Comparison of ENCODE assay signal across 35 cellular contexts in genomic region chr7:153532321-153532720, GRCh38.
"Had no signal": no experiment of that assay in that cellular context is flagged by ENCODE, and none has a peak within 500 bp of the region (broad histone marks: within the 10 kb centered on the region; RNA-seq: fewer than 3 reads in every experiment).

No MANE protein-coding gene starts in this region.

- DNase-seq: activated effector memory CD4-positive, alpha-beta T cell treated with anti-CD3 and anti-CD28 coated beads, Interleukin-2, amount 50 U/mL, for 16 hours; activated effector memory CD4-positive, alpha-beta T cell treated with Interleukin-2 at 50 U/mL for 16 hours; activated gamma-delta T cell; activated gamma-delta T cell treated with Interleukin-2 at 50 U/mL for 16 hours; activated naive CD4-positive, alpha-beta T cell; activated naive CD4-positive, alpha-beta T cell treated with anti-CD3 and anti-CD28 coated beads for 36 hours; activated naive CD4-positive, alpha-beta T cell treated with anti-CD3 and anti-CD28 coated beads, Interleukin-2, amount 10 ng/mL, durations not matched to agents 7 days and 5 days; activated naive CD4-positive, alpha-beta T cell treated with anti-CD3 and anti-CD28 coated beads, Interleukin-2, amount 50 U/mL, for 16 hours; activated naive CD4-positive, alpha-beta T cell treated with Interleukin-2 at 50 U/mL for 16 hours; activated naive CD8-positive, alpha-beta T cell treated with anti-CD3 and anti-CD28 coated beads for 36 hours; activated naive CD8-positive, alpha-beta T cell treated with anti-CD3 and anti-CD28 coated beads, Interleukin-2, amount 10 ng/mL, durations not matched to agents 7 days and 5 days; activated naive CD8-positive, alpha-beta T cell treated with anti-CD3 and anti-CD28 coated beads, Interleukin-2, amount 50 U/mL, for 24 hours; activated T-cell treated with anti-CD3 and anti-CD28 coated beads, Interleukin-2, amount 50 U/mL, for 1 hour; activated T-cell treated with anti-CD3 and anti-CD28 coated beads, Interleukin-2, amount 50 U/mL, for 24 hours; activated T-cell treated with anti-CD3 and anti-CD28 coated beads, Interleukin-2, amount 50 U/mL, for 4 hours; activated T-cell treated with anti-CD3 and anti-CD28 coated beads, Interleukin-2, amount 50 U/mL, for 48 hours; activated T-cell treated with anti-CD3 and anti-CD28 coated beads, Interleukin-2, amount 50 U/mL, for 72 hours; adrenal gland; amniotic stem cell; amygdala; anterior cingulate cortex; aorta; body of pancreas; brain microvascular endothelial cell; caudate nucleus; central memory CD4-positive, alpha-beta T cell; cerebellar nuclear complex had no signal

- H3K4me1 Mint-ChIP-seq: activated naive CD4-positive, alpha-beta T cell treated with anti-CD3 and anti-CD28 coated beads, Interleukin-2, amount 10 ng/mL, durations not matched to agents 7 days and 5 days; activated naive CD4-positive, alpha-beta T cell treated with anti-CD3 and anti-CD28 coated beads, Interleukin-2, amount 50 U/mL, for 24 hours; activated naive CD8-positive, alpha-beta T cell treated with anti-CD3 and anti-CD28 coated beads for 36 hours; activated naive CD8-positive, alpha-beta T cell treated with anti-CD3 and anti-CD28 coated beads, Interleukin-2, amount 10 ng/mL, durations not matched to agents 7 days and 5 days; activated naive CD8-positive, alpha-beta T cell treated with anti-CD3 and anti-CD28 coated beads, Interleukin-2, amount 50 U/mL, for 24 hours; activated T-helper 17 cell treated with anti-CD3 and anti-CD28 coated beads, Interleukin-2, amount 50 U/mL, for 72 hours; brain; central memory CD8-positive, alpha-beta T cell had no signal

- H3K4me3 Mint-ChIP-seq: activated naive CD4-positive, alpha-beta T cell treated with anti-CD3 and anti-CD28 coated beads for 36 hours; activated naive CD4-positive, alpha-beta T cell treated with anti-CD3 and anti-CD28 coated beads, Interleukin-2, amount 10 ng/mL, durations not matched to agents 7 days and 5 days; activated naive CD4-positive, alpha-beta T cell treated with anti-CD3 and anti-CD28 coated beads, Interleukin-2, amount 50 U/mL, for 24 hours; activated naive CD8-positive, alpha-beta T cell; activated naive CD8-positive, alpha-beta T cell treated with anti-CD3 and anti-CD28 coated beads for 36 hours; activated naive CD8-positive, alpha-beta T cell treated with anti-CD3 and anti-CD28 coated beads, Interleukin-2, amount 10 ng/mL, durations not matched to agents 7 days and 5 days; activated naive CD8-positive, alpha-beta T cell treated with anti-CD3 and anti-CD28 coated beads, Interleukin-2, amount 50 U/mL, for 24 hours; activated T-cell treated with anti-CD3 and anti-CD28 coated beads, Interleukin-2, amount 50 U/mL, for 24 hours; activated T-cell treated with anti-CD3 and anti-CD28 coated beads, Interleukin-2, amount 50 U/mL, for 4 hours; activated T-cell treated with anti-CD3 and anti-CD28 coated beads, Interleukin-2, amount 50 U/mL, for 72 hours; activated T-helper 1 cell treated with anti-CD3 and anti-CD28 coated beads, Interleukin-12 subunit alpha, Interleukin-12 subunit beta, Interleukin-2, Interleukin-4 antibody, amounts not matched to agents 30 ng/mL and 10 ng/mL and 1 ng/mL, durations not matched to agents 14 hours and 24 hours and 36 hours; activated T-helper 17 cell treated with anti-CD3 and anti-CD28 coated beads, Interleukin-2, amount 50 U/mL, for 72 hours; brain; central memory CD8-positive, alpha-beta T cell had no signal

- H3K27me3 Mint-ChIP-seq: activated naive CD4-positive, alpha-beta T cell treated with anti-CD3 and anti-CD28 coated beads, Interleukin-2, amount 10 ng/mL, durations not matched to agents 7 days and 5 days; activated naive CD4-positive, alpha-beta T cell treated with anti-CD3 and anti-CD28 coated beads, Interleukin-2, amount 50 U/mL, for 24 hours; activated naive CD8-positive, alpha-beta T cell treated with anti-CD3 and anti-CD28 coated beads, Interleukin-2, amount 10 ng/mL, durations not matched to agents 7 days and 5 days; activated naive CD8-positive, alpha-beta T cell treated with anti-CD3 and anti-CD28 coated beads, Interleukin-2, amount 50 U/mL, for 24 hours; activated T-cell treated with anti-CD3 and anti-CD28 coated beads, Interleukin-2, amount 50 U/mL, for 24 hours; activated T-helper 17 cell treated with anti-CD3 and anti-CD28 coated beads, Interleukin-2, amount 50 U/mL, for 72 hours; central memory CD8-positive, alpha-beta T cell had no signal

- H3K27ac Mint-ChIP-seq: activated naive CD4-positive, alpha-beta T cell treated with anti-CD3 and anti-CD28 coated beads for 36 hours; activated naive CD4-positive, alpha-beta T cell treated with anti-CD3 and anti-CD28 coated beads, Interleukin-2, amount 10 ng/mL, durations not matched to agents 7 days and 5 days; activated naive CD4-positive, alpha-beta T cell treated with anti-CD3 and anti-CD28 coated beads, Interleukin-2, amount 50 U/mL, for 24 hours; activated naive CD4-positive, alpha-beta T cell treated with anti-CD3 and anti-CD28 coated beads, Interleukin-2, amount 50 U/mL, for 72 hours; activated naive CD8-positive, alpha-beta T cell; activated naive CD8-positive, alpha-beta T cell treated with anti-CD3 and anti-CD28 coated beads for 36 hours; activated naive CD8-positive, alpha-beta T cell treated with anti-CD3 and anti-CD28 coated beads, Interleukin-2, amount 10 ng/mL, durations not matched to agents 7 days and 5 days; activated naive CD8-positive, alpha-beta T cell treated with anti-CD3 and anti-CD28 coated beads, Interleukin-2, amount 50 U/mL, for 24 hours; activated T-cell treated with anti-CD3 and anti-CD28 coated beads, Interleukin-2, amount 50 U/mL, for 24 hours; activated T-cell treated with anti-CD3 and anti-CD28 coated beads, Interleukin-2, amount 50 U/mL, for 72 hours; activated T-helper 1 cell treated with anti-CD3 and anti-CD28 coated beads, Interleukin-12 subunit alpha, Interleukin-12 subunit beta, Interleukin-2, Interleukin-4 antibody, amounts not matched to agents 30 ng/mL and 10 ng/mL and 1 ng/mL, durations not matched to agents 14 hours and 24 hours and 36 hours; activated T-helper 17 cell treated with anti-CD3 and anti-CD28 coated beads, Interleukin-2, amount 50 U/mL, for 72 hours; activated T-helper 2 cell treated with anti-CD3 and anti-CD28 coated beads, Interferon-gamma antibody, Interleukin-2, Interleukin-4, amounts not matched to agents 10 μg/mL and 5 μg/mL and 100 μg/mL, durations not matched to agents 14 hours and 24 hours and 36 hours; brain had no signal

- H3K36me3 Mint-ChIP-seq: activated naive CD4-positive, alpha-beta T cell treated with anti-CD3 and anti-CD28 coated beads, Interleukin-2, amount 10 ng/mL, durations not matched to agents 7 days and 5 days; activated naive CD4-positive, alpha-beta T cell treated with anti-CD3 and anti-CD28 coated beads, Interleukin-2, amount 50 U/mL, for 24 hours; activated naive CD8-positive, alpha-beta T cell; activated naive CD8-positive, alpha-beta T cell treated with anti-CD3 and anti-CD28 coated beads for 36 hours; activated naive CD8-positive, alpha-beta T cell treated with anti-CD3 and anti-CD28 coated beads, Interleukin-2, amount 10 ng/mL, durations not matched to agents 7 days and 5 days; brain had no signal

- ATAC-seq: activated naive CD4-positive, alpha-beta T cell treated with anti-CD3 and anti-CD28 coated beads, Interleukin-2, amount 50 U/mL, for 72 hours; activated naive CD8-positive, alpha-beta T cell treated with anti-CD3 and anti-CD28 coated beads, Interleukin-2, amount 50 U/mL, for 24 hours; activated T-cell treated with anti-CD3 and anti-CD28 coated beads, Interleukin-2, amount 50 U/mL, for 4 hours; activated T-cell treated with anti-CD3 and anti-CD28 coated beads, Interleukin-2, amount 50 U/mL, for 72 hours; activated T-helper 17 cell treated with anti-CD3 and anti-CD28 coated beads, Interleukin-2, amount 50 U/mL, for 72 hours; body of pancreas had no signal

- H3K9me3 Mint-ChIP-seq: activated naive CD4-positive, alpha-beta T cell treated with anti-CD3 and anti-CD28 coated beads, Interleukin-2, amount 50 U/mL, for 24 hours had no signal
